ENCODE assay signal across 33 cellular contexts in the genomic region with DNA sequence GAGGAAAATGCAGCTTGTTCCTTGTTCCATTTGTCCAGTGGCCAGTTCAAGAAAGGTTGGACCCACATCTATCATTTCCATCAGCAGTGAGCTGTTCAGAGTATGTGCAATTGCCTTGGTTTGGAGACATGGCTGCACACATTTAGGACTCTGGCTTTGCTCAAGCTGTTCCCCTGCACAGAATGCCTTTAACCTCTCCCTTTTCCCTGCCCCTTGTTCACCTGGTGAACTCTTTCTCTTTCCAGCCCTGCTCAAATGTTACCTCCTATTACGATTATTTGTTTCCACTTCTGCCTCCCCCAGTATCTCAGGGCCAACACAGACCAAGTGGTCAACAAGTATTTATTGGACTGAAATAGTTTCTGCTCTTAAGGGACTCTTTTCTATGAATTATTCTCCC.
"Had no signal": no experiment of that assay in that cellular context is flagged by ENCODE, and none has a peak within 500 bp of the region (broad histone marks: within the 10 kb centered on the region; RNA-seq: fewer than 3 reads in every experiment).

No MANE protein-coding gene starts in this region.

- H3K36me3 ChIP-seq: ascending aorta, cardiac muscle cell had no signal

- H3K4me1 Mint-ChIP-seq: activated B cell treated with CpG ODN at 0.5 μM for 24 hours; activated CD4-positive, alpha-beta T cell treated with anti-CD3 and anti-CD28 coated beads, Interleukin-2, amount 10 ng/mL, durations not matched to agents 24 days and 14 days; activated CD8-positive, alpha-beta memory T cell treated with anti-CD3 and anti-CD28 coated beads, Interleukin-2, amount 10 ng/mL, durations not matched to agents 7 days and 5 days; activated naive CD4-positive, alpha-beta T cell treated with anti-CD3 and anti-CD28 coated beads, Interleukin-2, amount 10 ng/mL, durations not matched to agents 7 days and 5 days; activated naive CD4-positive, alpha-beta T cell treated with anti-CD3 and anti-CD28 coated beads, Interleukin-2, amount 50 U/mL, for 24 hours; activated naive CD8-positive, alpha-beta T cell treated with anti-CD3 and anti-CD28 coated beads, Interleukin-2, amount 10 ng/mL, durations not matched to agents 7 days and 5 days; activated naive CD8-positive, alpha-beta T cell treated with anti-CD3 and anti-CD28 coated beads, Interleukin-2, amount 50 U/mL, for 24 hours; central memory CD8-positive, alpha-beta T cell had no signal

- H3K9me3 ChIP-seq: ascending aorta had no signal

- H3K4me3 ChIP-seq: ascending aorta, cardiac muscle cell had no signal

- ATAC-seq: activated CD8-positive, alpha-beta memory T cell treated with anti-CD3 and anti-CD28 coated beads, Interleukin-2, amount 10 ng/mL, durations not matched to agents 7 days and 5 days; activated CD8-positive, alpha-beta T cell treated with anti-CD3 and anti-CD28 coated beads for 36 hours; activated naive CD8-positive, alpha-beta T cell treated with anti-CD3 and anti-CD28 coated beads, Interleukin-2, amount 50 U/mL, for 24 hours had no signal

- H3K36me3 Mint-ChIP-seq: activated CD4-positive, alpha-beta memory T cell treated with anti-CD3 and anti-CD28 coated beads for 36 hours; activated CD8-positive, alpha-beta memory T cell treated with anti-CD3 and anti-CD28 coated beads, Interleukin-2, amount 10 ng/mL, durations not matched to agents 7 days and 5 days; activated naive CD4-positive, alpha-beta T cell treated with anti-CD3 and anti-CD28 coated beads, Interleukin-2, amount 10 ng/mL, durations not matched to agents 7 days and 5 days; activated naive CD8-positive, alpha-beta T cell; activated naive CD8-positive, alpha-beta T cell treated with anti-CD3 and anti-CD28 coated beads, Interleukin-2, amount 10 ng/mL, durations not matched to agents 7 days and 5 days; brain had no signal

- DNase-seq: activated B cell treated with CpG ODN at 0.5 μM for 24 hours; activated CD4-positive, alpha-beta memory T cell treated with anti-CD3 and anti-CD28 coated beads for 36 hours; activated CD4-positive, alpha-beta T cell treated with anti-CD3 and anti-CD28 coated beads for 4 hours; activated CD4-positive, alpha-beta T cell treated with anti-CD3 and anti-CD28 coated beads, Interleukin-2, amount 10 ng/mL, durations not matched to agents 24 days and 14 days; activated CD4-positive, alpha-beta T cell treated with anti-CD3 and anti-CD28 coated beads, Interleukin-2, amount 50 U/mL, for 1 hour; activated CD4-positive, alpha-beta T cell treated with anti-CD3 and anti-CD28 coated beads, Interleukin-2, amount 50 U/mL, for 4 hours; activated CD4-positive, CD25-positive, alpha-beta regulatory T cell treated with anti-CD3 and anti-CD28 coated beads, Interleukin-2, amount 50 U/mL, for 72 hours; activated CD8-positive, alpha-beta memory T cell treated with anti-CD3 and anti-CD28 coated beads for 24 hours; activated CD8-positive, alpha-beta memory T cell treated with anti-CD3 and anti-CD28 coated beads, Interleukin-2, amount 10 ng/mL, durations not matched to agents 7 days and 5 days; activated CD8-positive, alpha-beta memory T cell treated with anti-CD3 and anti-CD28 coated beads, Interleukin-2, amount 50 U/mL, for 48 hours; activated CD8-positive, alpha-beta T cell treated with anti-CD3 and anti-CD28 coated beads for 36 hours; activated effector memory CD4-positive, alpha-beta T cell treated with Interleukin-2 at 50 U/mL for 16 hours; activated gamma-delta T cell; activated naive CD4-positive, alpha-beta T cell treated with anti-CD3 and anti-CD28 coated beads, Interleukin-2, amount 10 ng/mL, durations not matched to agents 7 days and 5 days; activated naive CD4-positive, alpha-beta T cell treated with Interleukin-2 at 50 U/mL for 16 hours; activated naive CD8-positive, alpha-beta T cell treated with anti-CD3 and anti-CD28 coated beads, Interleukin-2, amount 10 ng/mL, durations not matched to agents 7 days and 5 days; activated naive CD8-positive, alpha-beta T cell treated with anti-CD3 and anti-CD28 coated beads, Interleukin-2, amount 50 U/mL, for 24 hours; activated T-cell treated with anti-CD3 and anti-CD28 coated beads, Interleukin-2, amount 50 U/mL, for 24 hours; activated T-cell treated with anti-CD3 and anti-CD28 coated beads, Interleukin-2, amount 50 U/mL, for 48 hours; caudate nucleus; T-helper 1 cell; T-helper 2 cell; T-helper 9 cell had no signal

- H3K4me1 ChIP-seq: ascending aorta had no signal

- H3K27me3 ChIP-seq: ascending aorta had no signal

- H3K27ac ChIP-seq: ascending aorta, cardiac muscle cell, VCaP had no signal

- H3K9me3 Mint-ChIP-seq: activated B cell treated with CpG ODN at 0.5 μM for 24 hours; activated CD4-positive, alpha-beta memory T cell treated with anti-CD3 and anti-CD28 coated beads for 36 hours; activated CD8-positive, alpha-beta T cell treated with anti-CD3 and anti-CD28 coated beads for 36 hours; activated naive CD4-positive, alpha-beta T cell treated with anti-CD3 and anti-CD28 coated beads, Interleukin-2, amount 10 ng/mL, durations not matched to agents 7 days and 5 days; activated naive CD4-positive, alpha-beta T cell treated with anti-CD3 and anti-CD28 coated beads, Interleukin-2, amount 50 U/mL, for 24 hours; activated naive CD8-positive, alpha-beta T cell treated with anti-CD3 and anti-CD28 coated beads, Interleukin-2, amount 10 ng/mL, durations not matched to agents 7 days and 5 days; activated naive CD8-positive, alpha-beta T cell treated with anti-CD3 and anti-CD28 coated beads, Interleukin-2, amount 50 U/mL, for 24 hours; activated T-cell treated with anti-CD3 and anti-CD28 coated beads, Interleukin-2, amount 50 U/mL, for 24 hours; activated T-helper 2 cell treated with anti-CD3 and anti-CD28 coated beads, Interferon-gamma antibody, Interleukin-2, Interleukin-4, amounts not matched to agents 10 μg/mL and 5 μg/mL and 100 μg/mL, durations not matched to agents 14 hours and 24 hours and 36 hours; central memory CD8-positive, alpha-beta T cell; T-helper 1 cell treated with Interleukin-12 subunit alpha and Interleukin-12 subunit beta and Interleukin-4 antibody, amounts not matched to agents 30 μg/mL and 1 μg/mL, for 36 hours; T-helper 2 cell treated with Interferon-gamma antibody and Interleukin-4, amounts not matched to agents 5 μg/mL and 100 μg/mL, for 36 hours had no signal

- H3K4me3 Mint-ChIP-seq: activated B cell treated with CpG ODN at 0.5 μM for 24 hours; activated CD4-positive, alpha-beta memory T cell treated with anti-CD3 and anti-CD28 coated beads for 36 hours; activated CD4-positive, alpha-beta T cell treated with anti-CD3 and anti-CD28 coated beads, Interleukin-2, amount 10 ng/mL, durations not matched to agents 24 days and 14 days; activated CD8-positive, alpha-beta memory T cell treated with anti-CD3 and anti-CD28 coated beads, Interleukin-2, amount 10 ng/mL, durations not matched to agents 7 days and 5 days; activated CD8-positive, alpha-beta T cell treated with anti-CD3 and anti-CD28 coated beads for 36 hours; activated naive CD4-positive, alpha-beta T cell treated with anti-CD3 and anti-CD28 coated beads, Interleukin-2, amount 10 ng/mL, durations not matched to agents 7 days and 5 days; activated naive CD4-positive, alpha-beta T cell treated with anti-CD3 and anti-CD28 coated beads, Interleukin-2, amount 50 U/mL, for 24 hours; activated naive CD8-positive, alpha-beta T cell; activated naive CD8-positive, alpha-beta T cell treated with anti-CD3 and anti-CD28 coated beads, Interleukin-2, amount 10 ng/mL, durations not matched to agents 7 days and 5 days; activated naive CD8-positive, alpha-beta T cell treated with anti-CD3 and anti-CD28 coated beads, Interleukin-2, amount 50 U/mL, for 24 hours; activated T-cell treated with anti-CD3 and anti-CD28 coated beads, Interleukin-2, amount 50 U/mL, for 24 hours; brain; central memory CD8-positive, alpha-beta T cell; T-helper 1 cell treated with Interleukin-12 subunit alpha and Interleukin-12 subunit beta and Interleukin-4 antibody, amounts not matched to agents 30 μg/mL and 1 μg/mL, for 36 hours; T-helper 2 cell treated with Interferon-gamma antibody and Interleukin-4, amounts not matched to agents 5 μg/mL and 100 μg/mL, for 36 hours had no signal

- H3K27ac Mint-ChIP-seq: activated B cell treated with CpG ODN at 0.5 μM for 24 hours; activated CD4-positive, alpha-beta memory T cell treated with anti-CD3 and anti-CD28 coated beads for 36 hours; activated CD4-positive, alpha-beta T cell treated with anti-CD3 and anti-CD28 coated beads, Interleukin-2, amount 10 ng/mL, durations not matched to agents 24 days and 14 days; activated CD8-positive, alpha-beta memory T cell treated with anti-CD3 and anti-CD28 coated beads, Interleukin-2, amount 10 ng/mL, durations not matched to agents 7 days and 5 days; activated CD8-positive, alpha-beta T cell treated with anti-CD3 and anti-CD28 coated beads for 36 hours; activated naive CD4-positive, alpha-beta T cell treated with anti-CD3 and anti-CD28 coated beads, Interleukin-2, amount 10 ng/mL, durations not matched to agents 7 days and 5 days; activated naive CD4-positive, alpha-beta T cell treated with anti-CD3 and anti-CD28 coated beads, Interleukin-2, amount 50 U/mL, for 24 hours; activated naive CD8-positive, alpha-beta T cell; activated naive CD8-positive, alpha-beta T cell treated with anti-CD3 and anti-CD28 coated beads, Interleukin-2, amount 50 U/mL, for 24 hours; activated T-cell treated with anti-CD3 and anti-CD28 coated beads, Interleukin-2, amount 50 U/mL, for 24 hours; activated T-helper 2 cell treated with anti-CD3 and anti-CD28 coated beads, Interferon-gamma antibody, Interleukin-2, Interleukin-4, amounts not matched to agents 10 μg/mL and 5 μg/mL and 100 μg/mL, durations not matched to agents 14 hours and 24 hours and 36 hours; brain; T-helper 1 cell treated with Interleukin-12 subunit alpha and Interleukin-12 subunit beta and Interleukin-4 antibody, amounts not matched to agents 30 μg/mL and 1 μg/mL, for 36 hours; T-helper 2 cell treated with Interferon-gamma antibody and Interleukin-4, amounts not matched to agents 5 μg/mL and 100 μg/mL, for 36 hours had no signal
